ENCODE assay signal across 39 cellular contexts in the genomic region with DNA sequence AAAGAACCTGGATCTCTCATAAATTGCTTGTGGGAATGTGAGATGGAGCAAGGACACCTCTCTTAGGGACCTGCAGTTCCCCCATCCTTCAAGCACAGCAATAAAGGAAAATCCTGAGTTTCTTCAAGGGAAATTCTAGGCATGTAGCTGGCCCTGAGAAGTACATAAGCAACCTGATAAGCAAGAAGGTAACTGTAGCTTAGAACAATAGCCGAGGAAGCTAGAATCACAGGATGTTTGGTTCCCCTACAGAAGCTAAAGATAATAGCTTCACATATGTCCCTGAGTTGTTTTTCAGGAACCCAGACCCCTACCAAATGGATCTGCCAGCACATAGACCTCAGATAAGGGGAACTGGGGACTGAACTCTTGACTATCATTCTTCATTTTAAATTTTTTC. TPM values are rescaled to one million over a fixed set of nuclear protein-coding genes. Genes with fewer than 3 reads are reported as not detected.
"Had no signal": no experiment of that assay in that cellular context is flagged by ENCODE, and none has a peak within 500 bp of the region (broad histone marks: within the 10 kb centered on the region; RNA-seq: fewer than 3 reads in every experiment).

No MANE protein-coding gene starts in this region.

- H3K36me3 ChIP-seq: adrenal gland, brain microvascular endothelial cell, breast epithelium had no signal

- H3K27ac ChIP-seq: adrenal gland, body of pancreas, brain microvascular endothelial cell, breast epithelium, VCaP had no signal

- DNase-seq: activated B cell treated with CpG ODN at 0.5 μM for 24 hours; activated CD4-positive, alpha-beta memory T cell treated with anti-CD3 and anti-CD28 coated beads for 36 hours; activated CD4-positive, alpha-beta T cell treated with anti-CD3 and anti-CD28 coated beads for 4 hours; activated CD4-positive, alpha-beta T cell treated with anti-CD3 and anti-CD28 coated beads, Interleukin-2, amount 10 ng/mL, durations not matched to agents 24 days and 14 days; activated CD4-positive, alpha-beta T cell treated with anti-CD3 and anti-CD28 coated beads, Interleukin-2, amount 50 U/mL, for 1 hour; activated CD4-positive, alpha-beta T cell treated with anti-CD3 and anti-CD28 coated beads, Interleukin-2, amount 50 U/mL, for 4 hours; activated CD4-positive, CD25-positive, alpha-beta regulatory T cell treated with anti-CD3 and anti-CD28 coated beads, Interleukin-2, amount 50 U/mL, for 72 hours; activated CD8-positive, alpha-beta memory T cell treated with anti-CD3 and anti-CD28 coated beads, Interleukin-2, amount 50 U/mL, for 4 hours; activated CD8-positive, alpha-beta T cell treated with anti-CD3 and anti-CD28 coated beads for 36 hours; activated effector memory CD4-positive, alpha-beta T cell treated with anti-CD3 and anti-CD28 coated beads, Interleukin-2, amount 50 U/mL, for 16 hours; activated gamma-delta T cell treated with Interleukin-2 at 50 U/mL for 16 hours; activated naive CD4-positive, alpha-beta T cell; activated naive CD4-positive, alpha-beta T cell treated with anti-CD3 and anti-CD28 coated beads for 36 hours; activated naive CD4-positive, alpha-beta T cell treated with anti-CD3 and anti-CD28 coated beads, Interleukin-2, amount 50 U/mL, for 16 hours; activated naive CD8-positive, alpha-beta T cell treated with anti-CD3 and anti-CD28 coated beads for 36 hours; activated T-cell treated with anti-CD3 and anti-CD28 coated beads for 4 hours; activated T-cell treated with anti-CD3 and anti-CD28 coated beads, Interleukin-2, amount 50 U/mL, for 1 hour; activated T-cell treated with anti-CD3 and anti-CD28 coated beads, Interleukin-2, amount 50 U/mL, for 4 hours; activated T-cell treated with anti-CD3 and anti-CD28 coated beads, Interleukin-2, amount 50 U/mL, for 72 hours; adrenal gland; amniotic stem cell; aorta; body of pancreas; brain microvascular endothelial cell; central memory CD4-positive, alpha-beta T cell; T-helper 1 cell; T-helper 2 cell; T-helper 9 cell had no signal

- H3K4me3 ChIP-seq: adrenal gland, body of pancreas, breast epithelium had no signal

- H3K27me3 ChIP-seq: adrenal gland, body of pancreas, brain microvascular endothelial cell, breast epithelium had no signal

- FAIRE-seq: astrocyte, TTC549 had no signal

- H3K9me3 Mint-ChIP-seq: activated B cell treated with CpG ODN at 0.5 μM for 24 hours; activated CD4-positive, alpha-beta T cell treated with anti-CD3 and anti-CD28 coated beads, Interleukin-2, amount 10 ng/mL, durations not matched to agents 24 days and 14 days; activated T-cell treated with anti-CD3 and anti-CD28 coated beads, Interleukin-2, amount 50 U/mL, for 4 hours; activated T-cell treated with anti-CD3 and anti-CD28 coated beads, Interleukin-2, amount 50 U/mL, for 72 hours; activated T-helper 17 cell treated with anti-CD3 and anti-CD28 coated beads, Interleukin-2, amount 50 U/mL, for 72 hours had no signal

- H3K27me3 Mint-ChIP-seq: activated CD4-positive, alpha-beta memory T cell treated with anti-CD3 and anti-CD28 coated beads for 36 hours; activated CD4-positive, alpha-beta T cell treated with anti-CD3 and anti-CD28 coated beads, Interleukin-2, amount 10 ng/mL, durations not matched to agents 24 days and 14 days; activated CD8-positive, alpha-beta T cell treated with anti-CD3 and anti-CD28 coated beads for 36 hours; activated naive CD8-positive, alpha-beta T cell treated with anti-CD3 and anti-CD28 coated beads for 36 hours; activated T-helper 17 cell treated with anti-CD3 and anti-CD28 coated beads, Interleukin-2, amount 50 U/mL, for 72 hours had no signal

- H3K4me3 Mint-ChIP-seq: activated B cell treated with CpG ODN at 0.5 μM for 24 hours; activated CD4-positive, alpha-beta memory T cell treated with anti-CD3 and anti-CD28 coated beads for 36 hours; activated CD4-positive, alpha-beta T cell treated with anti-CD3 and anti-CD28 coated beads, Interleukin-2, amount 10 ng/mL, durations not matched to agents 24 days and 14 days; activated CD8-positive, alpha-beta T cell treated with anti-CD3 and anti-CD28 coated beads for 36 hours; activated naive CD4-positive, alpha-beta T cell treated with anti-CD3 and anti-CD28 coated beads for 36 hours; activated naive CD8-positive, alpha-beta T cell treated with anti-CD3 and anti-CD28 coated beads for 36 hours; activated T-cell treated with anti-CD3 and anti-CD28 coated beads, Interleukin-2, amount 50 U/mL, for 4 hours; activated T-cell treated with anti-CD3 and anti-CD28 coated beads, Interleukin-2, amount 50 U/mL, for 72 hours; activated T-helper 1 cell treated with anti-CD3 and anti-CD28 coated beads, Interleukin-12 subunit alpha, Interleukin-12 subunit beta, Interleukin-2, Interleukin-4 antibody, amounts not matched to agents 30 ng/mL and 10 ng/mL and 1 ng/mL, durations not matched to agents 14 hours and 24 hours and 36 hours; activated T-helper 17 cell treated with anti-CD3 and anti-CD28 coated beads, Interleukin-2, amount 50 U/mL, for 72 hours; T-helper 1 cell treated with Interleukin-12 subunit alpha and Interleukin-12 subunit beta and Interleukin-4 antibody, amounts not matched to agents 30 μg/mL and 1 μg/mL, for 36 hours; T-helper 2 cell treated with Interferon-gamma antibody and Interleukin-4, amounts not matched to agents 5 μg/mL and 100 μg/mL, for 36 hours had no signal

- H3K27ac Mint-ChIP-seq: activated B cell treated with CpG ODN at 0.5 μM for 24 hours; activated CD4-positive, alpha-beta memory T cell treated with anti-CD3 and anti-CD28 coated beads for 36 hours; activated CD4-positive, alpha-beta T cell treated with anti-CD3 and anti-CD28 coated beads, Interleukin-2, amount 10 ng/mL, durations not matched to agents 24 days and 14 days; activated CD8-positive, alpha-beta T cell treated with anti-CD3 and anti-CD28 coated beads for 36 hours; activated naive CD4-positive, alpha-beta T cell treated with anti-CD3 and anti-CD28 coated beads for 36 hours; activated naive CD4-positive, alpha-beta T cell treated with anti-CD3 and anti-CD28 coated beads, Interleukin-2, amount 50 U/mL, for 72 hours; activated naive CD8-positive, alpha-beta T cell treated with anti-CD3 and anti-CD28 coated beads for 36 hours; activated T-cell treated with anti-CD3 and anti-CD28 coated beads, Interleukin-2, amount 50 U/mL, for 72 hours; activated T-helper 1 cell treated with anti-CD3 and anti-CD28 coated beads, Interleukin-12 subunit alpha, Interleukin-12 subunit beta, Interleukin-2, Interleukin-4 antibody, amounts not matched to agents 30 ng/mL and 10 ng/mL and 1 ng/mL, durations not matched to agents 14 hours and 24 hours and 36 hours; activated T-helper 17 cell treated with anti-CD3 and anti-CD28 coated beads, Interleukin-2, amount 50 U/mL, for 72 hours; T-helper 1 cell treated with Interleukin-12 subunit alpha and Interleukin-12 subunit beta and Interleukin-4 antibody, amounts not matched to agents 30 μg/mL and 1 μg/mL, for 36 hours had no signal

- H3K9me3 ChIP-seq: adrenal gland, body of pancreas, breast epithelium had no signal

- ATAC-seq: activated CD8-positive, alpha-beta T cell treated with anti-CD3 and anti-CD28 coated beads for 36 hours; activated naive CD4-positive, alpha-beta T cell treated with anti-CD3 and anti-CD28 coated beads, Interleukin-2, amount 50 U/mL, for 72 hours; activated T-cell treated with anti-CD3 and anti-CD28 coated beads, Interleukin-2, amount 50 U/mL, for 4 hours; activated T-cell treated with anti-CD3 and anti-CD28 coated beads, Interleukin-2, amount 50 U/mL, for 72 hours; activated T-helper 17 cell treated with anti-CD3 and anti-CD28 coated beads, Interleukin-2, amount 50 U/mL, for 72 hours; body of pancreas had no signal

- H3K4me1 Mint-ChIP-seq: activated B cell treated with CpG ODN at 0.5 μM for 24 hours had no signal

- H3K4me1 ChIP-seq: adrenal gland, body of pancreas, breast epithelium had no signal

RNA-seq across cellular contexts. Expression of a gene that starts 42.1 kb away (rescaled TPM):
- total RNA-seq: activated B cell treated with CpG ODN at 0.5 μM for 24 hours, aorta, astrocyte, breast epithelium, cardiac septum had no signal
- polyA plus RNA-seq: adrenal gland, aorta had no signal

RNA-seq across cellular contexts. Expression of a gene that starts 48.5 kb away (rescaled TPM):
- total RNA-seq: activated B cell treated with CpG ODN at 0.5 μM for 24 hours; activated CD4-positive, alpha-beta memory T cell treated with anti-CD3 and anti-CD28 coated beads for 36 hours; activated CD4-positive, alpha-beta T cell treated with anti-CD3 and anti-CD28 coated beads, Interleukin-2, amount 10 ng/mL, durations not matched to agents 24 days and 14 days; activated CD8-positive, alpha-beta memory T cell treated with anti-CD3 and anti-CD28 coated beads for 36 hours; activated naive CD4-positive, alpha-beta T cell treated with anti-CD3 and anti-CD28 coated beads for 36 hours; activated naive CD4-positive, alpha-beta T cell treated with anti-CD3 and anti-CD28 coated beads, Interleukin-2, amount 50 U/mL, for 72 hours; activated T-cell treated with anti-CD3 and anti-CD28 coated beads, Interleukin-2, amount 50 U/mL, for 4 hours; activated T-helper 1 cell treated with anti-CD3 and anti-CD28 coated beads, Interleukin-12 subunit alpha, Interleukin-12 subunit beta, Interleukin-2, Interleukin-4 antibody, amounts not matched to agents 30 ng/mL and 10 ng/mL and 1 ng/mL, durations not matched to agents 14 hours and 24 hours and 36 hours; adrenal gland; aorta; astrocyte; body of pancreas; breast epithelium; cardiac septum had no signal
- polyA plus RNA-seq: aorta had no signal
